Comparison of ENCODE assay signal across 19 cellular contexts in genomic region chr4:142708231-142708630, GRCh38.
DNase-seq lines count a peak whose midpoint lies in the region; ATAC-seq and TF ChIP-seq lines count a peak whose summit lies in the region.
"Had no signal": no experiment of that assay in that cellular context is flagged by ENCODE, and none has a peak within 500 bp of the region (broad histone marks: within the 10 kb centered on the region; RNA-seq: fewer than 3 reads in every experiment).

No MANE protein-coding gene starts in this region.

- no peak for ATAC-seq in GM19035 (IDR thresholded peaks at IDR 0.05; ENCODE audit: unreplicated experiment)
- ATAC-seq in CD4-positive, alpha-beta T cell (ENCODE audit: poor library complexity), result no peak
- ATAC-seq: PC-3 had no signal

- H3K4me2 ChIP-seq in H9 (ENCODE audit: insufficient read depth, insufficient read length, low read length), result no peak overlapping the region

- no peak overlapping the region for H3K14ac ChIP-seq in H9 (ENCODE audit: insufficient read depth, low read length)

- peaks cover 32% of the 10 kb centered on the region for H3K4me1 Mint-ChIP-seq in activated CD4-positive, alpha-beta T cell treated with anti-CD3 and anti-CD28 coated beads, Interleukin-2, amount 10 ng/mL, durations not matched to agents 7 days and 5 days
- H3K4me1 Mint-ChIP-seq in H9, result peaks cover 7 to 11% of the 10 kb centered on the region in 2 experiments
- H3K4me1 Mint-ChIP-seq in activated T-helper 1 cell treated with anti-CD3 and anti-CD28 coated beads, Interleukin-12 subunit alpha, Interleukin-12 subunit beta, Interleukin-2, Interleukin-4 antibody, amounts not matched to agents 30 ng/mL and 10 ng/mL and 1 ng/mL, durations not matched to agents 14 hours and 24 hours and 36 hours (ENCODE audit: low read depth), result peaks cover 20% of the 10 kb centered on the region
- H3K4me1 Mint-ChIP-seq in CD4-positive, alpha-beta T cell (ENCODE audit: low read depth), result peaks cover 30% of the 10 kb centered on the region

- no peak overlapping the region for H3K56ac ChIP-seq in H9 (ENCODE audit: insufficient read length, low read depth, low read length)

- POLR2A ChIA-PET in activated CD4-positive, alpha-beta T cell treated with anti-CD3 and anti-CD28 coated beads, Interleukin-2, amount 10 ng/mL, durations not matched to agents 7 days and 5 days (lab: Charles Lee), result no interaction called here
- POLR2A ChIA-PET in CD4-positive, alpha-beta T cell (lab: Charles Lee), result interaction anchor here (1.1 kb wide), 1 partner anchor 9 kb away, joined by 3 read pairs; no protein-coding TSS in a partner anchor

- H4K20me1 ChIP-seq in H9 (ENCODE audit: control insufficient read depth, insufficient read depth, insufficient read length), result no peaks in the 10 kb centered on the region
- H4K20me1 ChIP-seq: BLaER1 had no signal

- H3K79me1 ChIP-seq in H9 (ENCODE audit: insufficient read depth, low read depth, low read length, poor library complexity, severe bottlenecking), result no peaks in the 10 kb centered on the region

- no CpG with 5 or more reads among the region's 1 CpG for WGBS in H9 (ENCODE audit: extremely low coverage, insufficient read length, low lambda C conversion rate)

- no peak overlapping the region for H2BK5ac ChIP-seq in H9 (ENCODE audit: insufficient read length, low read length)

- H3K4me1 ChIP-seq in H9 (ENCODE audit: insufficient read depth, low read length), result no peaks in the 10 kb centered on the region

- H3K27ac ChIP-seq in H9 (ENCODE audit: insufficient read length, low read depth, low read length), result no peak overlapping the region
- no peak overlapping the region for H3K27ac ChIP-seq in CD4-positive, alpha-beta T cell (ENCODE audit: low read depth, low read length)
- H3K27ac ChIP-seq: 22Rv1, BLaER1 had no signal

- H3K9me3 Mint-ChIP-seq in activated CD4-positive, alpha-beta T cell treated with anti-CD3 and anti-CD28 coated beads, Interleukin-2, amount 10 ng/mL, durations not matched to agents 7 days and 5 days, result peaks cover 28% of the 10 kb centered on the region
- no peaks in the 10 kb centered on the region; a peak in 1 of 5 replicates for H3K9me3 Mint-ChIP-seq in H9
- H3K9me3 Mint-ChIP-seq in activated T-helper 1 cell treated with anti-CD3 and anti-CD28 coated beads, Interleukin-12 subunit alpha, Interleukin-12 subunit beta, Interleukin-2, Interleukin-4 antibody, amounts not matched to agents 30 ng/mL and 10 ng/mL and 1 ng/mL, durations not matched to agents 14 hours and 24 hours and 36 hours, result peaks cover 22% of the 10 kb centered on the region
- H3K9me3 Mint-ChIP-seq in CD4-positive, alpha-beta T cell, result peaks cover 12% of the 10 kb centered on the region

- H2BK120ac ChIP-seq in H9 (ENCODE audit: low read depth, low read length, poor library complexity, severe bottlenecking), result no peak overlapping the region

- H3K9me3 ChIP-seq in H9 (ENCODE audit: control insufficient read depth, low read depth, low read length), result no peaks in the 10 kb centered on the region
- H3K9me3 ChIP-seq in CD4-positive, alpha-beta T cell (ENCODE audit: control insufficient read depth, low read length), result peaks cover 39% of the 10 kb centered on the region

- H3K27ac Mint-ChIP-seq in activated CD4-positive, alpha-beta T cell treated with anti-CD3 and anti-CD28 coated beads, Interleukin-2, amount 10 ng/mL, durations not matched to agents 7 days and 5 days, result peak overlapping the region; percentile 65
- no peak overlapping the region; a peak in 1 of 7 replicates for H3K27ac Mint-ChIP-seq in H9
- peak overlapping the region; percentile 8 for H3K27ac Mint-ChIP-seq in activated T-helper 1 cell treated with anti-CD3 and anti-CD28 coated beads, Interleukin-12 subunit alpha, Interleukin-12 subunit beta, Interleukin-2, Interleukin-4 antibody, amounts not matched to agents 30 ng/mL and 10 ng/mL and 1 ng/mL, durations not matched to agents 14 hours and 24 hours and 36 hours
- no peak overlapping the region for H3K27ac Mint-ChIP-seq in CD4-positive, alpha-beta T cell

- H3K27me3 Mint-ChIP-seq in activated CD4-positive, alpha-beta T cell treated with anti-CD3 and anti-CD28 coated beads, Interleukin-2, amount 10 ng/mL, durations not matched to agents 7 days and 5 days, result no peaks in the 10 kb centered on the region
- peaks cover 49% of the 10 kb centered on the region for H3K27me3 Mint-ChIP-seq in H9 (ENCODE audit: low read depth)
- no peaks in the 10 kb centered on the region for H3K27me3 Mint-ChIP-seq in activated T-helper 1 cell treated with anti-CD3 and anti-CD28 coated beads, Interleukin-12 subunit alpha, Interleukin-12 subunit beta, Interleukin-2, Interleukin-4 antibody, amounts not matched to agents 30 ng/mL and 10 ng/mL and 1 ng/mL, durations not matched to agents 14 hours and 24 hours and 36 hours (ENCODE audit: insufficient read depth)
- H3K27me3 Mint-ChIP-seq in CD4-positive, alpha-beta T cell, result no peaks in the 10 kb centered on the region

- no peak overlapping the region for H2AK5ac ChIP-seq in H9 (ENCODE audit: insufficient read length, low read length)

- CTCF ChIA-PET in activated CD4-positive, alpha-beta T cell treated with anti-CD3 and anti-CD28 coated beads, Interleukin-2, amount 10 ng/mL, durations not matched to agents 7 days and 5 days (lab: Charles Lee), result no interaction called here
- CTCF ChIA-PET in CD4-positive, alpha-beta T cell (lab: Charles Lee), result no interaction called here

- no peak overlapping the region for H2BK20ac ChIP-seq in H9 (ENCODE audit: low read depth, low read length, poor library complexity, severe bottlenecking)

- H3K4ac ChIP-seq in H9 (ENCODE audit: low read depth, low read length), result no peak overlapping the region

- H3K4me3 Mint-ChIP-seq in activated CD4-positive, alpha-beta T cell treated with anti-CD3 and anti-CD28 coated beads, Interleukin-2, amount 10 ng/mL, durations not matched to agents 7 days and 5 days, result no peak overlapping the region
- no peak overlapping the region for H3K4me3 Mint-ChIP-seq in H9
- no peak overlapping the region for H3K4me3 Mint-ChIP-seq in activated T-helper 1 cell treated with anti-CD3 and anti-CD28 coated beads, Interleukin-12 subunit alpha, Interleukin-12 subunit beta, Interleukin-2, Interleukin-4 antibody, amounts not matched to agents 30 ng/mL and 10 ng/mL and 1 ng/mL, durations not matched to agents 14 hours and 24 hours and 36 hours
- H3K4me3 Mint-ChIP-seq in CD4-positive, alpha-beta T cell, result no peak overlapping the region

- H2BK12ac ChIP-seq in H9 (ENCODE audit: insufficient read length, low read depth, low read length), result no peak overlapping the region

- H3K23ac ChIP-seq in H9 (ENCODE audit: insufficient read length, low read depth, low read length), result no peak overlapping the region

- no peak overlapping the region for H4K5ac ChIP-seq in H9 (ENCODE audit: insufficient read length, low read depth, low read length)

- no peak overlapping the region for H3T11ph ChIP-seq in H9 (ENCODE audit: low read length)

- H3K9ac ChIP-seq in H9 (ENCODE audit: extremely low read depth, insufficient read length, low read length), result no peak overlapping the region
- H3K9ac ChIP-seq: BLaER1 had no signal

- H2BK15ac ChIP-seq in H9 (ENCODE audit: low read depth, low read length), result no peak overlapping the region

- no peak for TF ChIP-seq CTCF in H9 (conservative IDR thresholded peaks at IDR 0.05)
- TF ChIP-seq CTCF in CD4-positive, alpha-beta T cell (IDR thresholded peaks at IDR 0.05), result no peak

- H3K36me3 Mint-ChIP-seq in activated CD4-positive, alpha-beta T cell treated with anti-CD3 and anti-CD28 coated beads, Interleukin-2, amount 10 ng/mL, durations not matched to agents 7 days and 5 days (ENCODE audit: low read depth), result peaks cover 33% of the 10 kb centered on the region
- no peaks in the 10 kb centered on the region for H3K36me3 Mint-ChIP-seq in H9 (ENCODE audit: insufficient read depth in 1 of 3, low read depth in 3 of 3)
- H3K36me3 Mint-ChIP-seq in activated T-helper 1 cell treated with anti-CD3 and anti-CD28 coated beads, Interleukin-12 subunit alpha, Interleukin-12 subunit beta, Interleukin-2, Interleukin-4 antibody, amounts not matched to agents 30 ng/mL and 10 ng/mL and 1 ng/mL, durations not matched to agents 14 hours and 24 hours and 36 hours (ENCODE audit: low read depth), result peaks cover 14% of the 10 kb centered on the region
- peaks cover 37% of the 10 kb centered on the region for H3K36me3 Mint-ChIP-seq in CD4-positive, alpha-beta T cell (ENCODE audit: low read depth)

- no peaks in the 10 kb centered on the region for H3K23me2 ChIP-seq in H9 (ENCODE audit: insufficient read length, low read depth, low read length, poor library complexity, severe bottlenecking)

- no peak overlapping the region for H4K8ac ChIP-seq in H9 (replicated peaks; ENCODE audit: insufficient read length, low read depth, low read length)

- no peak overlapping the region for H4K91ac ChIP-seq in H9 (ENCODE audit: insufficient read length, low read depth, low read length)

- H3K18ac ChIP-seq in H9 (ENCODE audit: insufficient read length, low read depth, low read length), result no peak overlapping the region

- H3K27me3 ChIP-seq in H9 (ENCODE audit: insufficient read depth, low read length), result peaks cover 24% of the 10 kb centered on the region; the same call in 1 of the 2 replicates
- H3K27me3 ChIP-seq in CD4-positive, alpha-beta T cell (ENCODE audit: control insufficient read depth, insufficient read depth, low read length), result no peaks in the 10 kb centered on the region
- H3K27me3 ChIP-seq: BLaER1 had no signal

- H2AFZ ChIP-seq in H9 (ENCODE audit: low read length), result no peak overlapping the region

- H3K79me2 ChIP-seq in H9 (ENCODE audit: insufficient read depth, low read length), result no peaks in the 10 kb centered on the region

- intact Hi-C loops in activated T-helper 1 cell treated with anti-CD3 and anti-CD28 coated beads, Interleukin-12 subunit alpha, Interleukin-12 subunit beta, Interleukin-2, Interleukin-4 antibody, amounts not matched to agents 30 ng/mL and 10 ng/mL and 1 ng/mL, durations not matched to agents 14 hours and 24 hours and 36 hours (cut with micrococcal nuclease), result no loop called here
- intact Hi-C loops in CD4-positive, alpha-beta T cell (cut with DNase I, micrococcal nuclease), result loop anchor here in 1 of 2 experiments (5.0 kb wide), 1 partner anchor 51 kb away; no protein-coding TSS in a partner anchor

- DNase-seq in activated CD4-positive, alpha-beta T cell treated with anti-CD3 and anti-CD28 coated beads, Interleukin-2, amount 10 ng/mL, durations not matched to agents 7 days and 5 days, result no peak
- DNase-seq in activated CD4-positive, alpha-beta T cell treated with anti-CD3 and anti-CD28 coated beads for 4 hours, result no peak
- DNase-seq in H9 (peak; percentile 34), islet precursor cell (peak; percentile 84), SW480 (ENCODE audit: low spot score) (no peak)
- no peak for DNase-seq in activated T-helper 1 cell treated with anti-CD3 and anti-CD28 coated beads, Interleukin-12 subunit alpha, Interleukin-12 subunit beta, Interleukin-2, Interleukin-4 antibody, amounts not matched to agents 30 ng/mL and 10 ng/mL and 1 ng/mL, durations not matched to agents 14 hours and 24 hours and 36 hours (ENCODE audit: low spot score)
- no peak for DNase-seq in CD4-positive, alpha-beta T cell
- DNase-seq: ACHN, GOT3, Karpas-422, NCI-H1694 treated with DMSO at 0.1 percent for 48 hours, NCI-H2081 treated with DMSO at 0.1 percent for 48 hours, NCI-H2171 treated with DMSO at 0.1 percent for 48 hours, NCI-H526 treated with DMSO at 0.1 percent for 48 hours, PC-3, SHP77 had no signal

Comparison
In these comparisons a context has a peak if more than half of its experiments do, and no peak if none do; other contexts are left out.
1. DNase-seq: peak in H9 (single experiment) and islet precursor cell (single experiment); none in activated CD4-positive, alpha-beta T cell treated with anti-CD3 and anti-CD28 coated beads, Interleukin-2, amount 10 ng/mL, durations not matched to agents 7 days and 5 days (single experiment), activated CD4-positive, alpha-beta T cell treated with anti-CD3 and anti-CD28 coated beads for 4 hours (0 of 2), activated T-helper 1 cell treated with anti-CD3 and anti-CD28 coated beads, Interleukin-12 subunit alpha, Interleukin-12 subunit beta, Interleukin-2, Interleukin-4 antibody, amounts not matched to agents 30 ng/mL and 10 ng/mL and 1 ng/mL, durations not matched to agents 14 hours and 24 hours and 36 hours (single experiment), CD4-positive, alpha-beta T cell (0 of 10) and SW480 (single experiment).
2. H3K27ac Mint-ChIP-seq: peak in activated CD4-positive, alpha-beta T cell treated with anti-CD3 and anti-CD28 coated beads, Interleukin-2, amount 10 ng/mL, durations not matched to agents 7 days and 5 days (single experiment) and activated T-helper 1 cell treated with anti-CD3 and anti-CD28 coated beads, Interleukin-12 subunit alpha, Interleukin-12 subunit beta, Interleukin-2, Interleukin-4 antibody, amounts not matched to agents 30 ng/mL and 10 ng/mL and 1 ng/mL, durations not matched to agents 14 hours and 24 hours and 36 hours (single experiment); none in H9 (0 of 3) and CD4-positive, alpha-beta T cell (single experiment).